In genomic region chr7:50068850-50069551, GRCh38 we compare ENCODE assay signal across 9 cellular contexts. TPM values are rescaled to one million over a fixed set of nuclear protein-coding genes. Genes with fewer than 3 reads are reported as not detected.
DNase-seq lines count a peak whose midpoint lies in the region; ATAC-seq, FAIRE-seq and TF ChIP-seq lines count a peak whose summit lies in the region.
"Had no signal": no experiment of that assay in that cellular context is flagged by ENCODE, and none has a peak within 500 bp of the region (broad histone marks: within the 10 kb centered on the region; RNA-seq: fewer than 3 reads in every experiment).

No MANE protein-coding gene starts in this region.

- peak overlapping the region; percentile 80 for H3K27ac ChIP-seq in VCaP

- no peak for TF ChIP-seq POLR2A in GM12891 (IDR thresholded peaks at IDR 0.05; ENCODE audit: low read depth, low read length)

- TF ChIP-seq CTCF in VCaP (conservative IDR thresholded peaks at IDR 0.05) (no peak), fibroblast of the aortic adventitia (IDR thresholded peaks at IDR 0.05; ENCODE audit: insufficient read depth, low read length) (no peak), omental fat pad (IDR thresholded peaks at IDR 0.05) (no peak)

- DNase-seq in DMS79 treated with DMSO at 0.1 percent for 48 hours (lab: John Stamatoyannopoulos, UW) = peak; percentile 87
- peak; percentile 89 for DNase-seq in HT-29 (ENCODE audit: low spot score)
- DNase-seq in fibroblast of the aortic adventitia (ENCODE audit: low read depth) = peak; percentile 60
- DNase-seq in omental fat pad (ENCODE audit: low spot score) = no peak
- DNase-seq in RKO (ENCODE audit: low spot score) = no peak
- DNase-seq in GM12891 (ENCODE audit: insufficient read length, low spot score) = no peak

- H3K4me3 ChIP-seq in fibroblast of the aortic adventitia (ENCODE audit: low read depth, low read length) = peak overlapping the region; percentile 56

- FAIRE-seq in GM12891 (lab: Jason Lieb, UNC) = no peak

- peak; percentile 66 for ATAC-seq in GM21381 (IDR thresholded peaks at IDR 0.05; ENCODE audit: unreplicated experiment)
- ATAC-seq in omental fat pad (ENCODE audit: low FRiP score) = peak; percentile 65

TF ChIP-seq in GM12891, 5 proteins besides CTCF, POLR2A, EP300 and RAD21:
- TF ChIP-seq TAF1 (IDR thresholded peaks at IDR 0.05; ENCODE audit: low read depth, low read length) (no peak), POU2F2 (IDR thresholded peaks at IDR 0.05; ENCODE audit: low read depth, low read length) (no peak), SPI1 (IDR thresholded peaks at IDR 0.05; ENCODE audit: low read depth, low read length) (no peak), POLR2AphosphoS5 (IDR thresholded peaks at IDR 0.05; ENCODE audit: low read depth, low read length) (no peak), PAX5 (IDR thresholded peaks at IDR 0.05; ENCODE audit: insufficient read depth, low read length, severe bottlenecking) (no peak)

RNA-seq across cellular contexts. Expression of gene ZPBP, which starts 24.0 kb away (rescaled TPM):
- not detected in 2 replicates for total RNA-seq in HT-29 (2014; rRNA removed; shearing (Covaris generic))
- total RNA-seq in fibroblast of the aortic adventitia (ENCODE audit: low replicate concordance) (not detected in 2 replicates), omental fat pad (not detected)
- not detected for polyA plus RNA-seq in GM12891 (2012; ENCODE audit: low read depth, missing spikeins)
- total RNA-seq: T-helper 2 cell treated with Interferon-gamma antibody and Interleukin-4, amounts not matched to agents 100 ng/mL and 5 ng/mL, for 36 hours had no signal

Comparison
In these comparisons a context has a peak if more than half of its experiments do, and no peak if none do; other contexts are left out.
1. DNase-seq: peak in DMS79 treated with DMSO at 0.1 percent for 48 hours (single experiment), HT-29 (single experiment) and fibroblast of the aortic adventitia (single experiment); none in omental fat pad (single experiment), RKO (single experiment) and GM12891 (single experiment).